26 cellular contexts compared by ENCODE assay signal in genomic region chr3:94405258-94406035, GRCh38.
DNase-seq lines count a peak whose midpoint lies in the region; ATAC-seq and TF ChIP-seq lines count a peak whose summit lies in the region.
"Had no signal": no experiment of that assay in that cellular context is flagged by ENCODE, and none has a peak within 500 bp of the region (broad histone marks: within the 10 kb centered on the region; RNA-seq: fewer than 3 reads in every experiment).

No MANE protein-coding gene starts in this region.

- H3K9me3 ChIP-seq in neuronal stem cell (replicated peaks in 1 of 2; ENCODE audit: control insufficient read depth in 2 of 2, insufficient read depth in 1 of 2, low read depth in 1 of 2, low read length in 2 of 2) (no peaks in the 10 kb centered on the region), SJCRH30 (replicated peaks) (no peaks in the 10 kb centered on the region)
- H3K9me3 ChIP-seq: colonic mucosa, psoas muscle, thyroid gland had no signal

- no peaks in the 10 kb centered on the region for H3K36me3 ChIP-seq in neuronal stem cell (replicated peaks in 1 of 2; ENCODE audit: control insufficient read depth in 2 of 2, insufficient read depth in 2 of 2, low read length in 2 of 2)
- H3K36me3 ChIP-seq in SJCRH30, result no peaks in the 10 kb centered on the region
- H3K36me3 ChIP-seq: colonic mucosa, heart left ventricle, left ventricle myocardium inferior, thyroid gland had no signal

- H2BK120ac ChIP-seq in neuronal stem cell (ENCODE audit: low read depth, low read length), result no peak overlapping the region

- in situ Hi-C loops in SK-MEL-5 (cut with HindIII; ENCODE audit: low pct_unique_long_range_greater_than_20kb, low sequenced_read_pairs), result no loop called here

- H3K4ac ChIP-seq in neuronal stem cell (ENCODE audit: low read length), result no peak overlapping the region

- H2AK5ac ChIP-seq in neuronal stem cell (ENCODE audit: low read depth, low read length), result no peak overlapping the region

- H3K27me3 ChIP-seq in foreskin keratinocyte (no peaks in the 10 kb centered on the region), neuronal stem cell (ENCODE audit: control insufficient read depth in 3 of 3, insufficient read depth in 3 of 3, low read depth in 1 of 3, low read length in 3 of 3) (no peaks in the 10 kb centered on the region), SJCRH30 (no peaks in the 10 kb centered on the region)
- H3K27me3 ChIP-seq: colonic mucosa, heart left ventricle, thyroid gland had no signal

- TF ChIP-seq CTCF in foreskin keratinocyte (conservative IDR thresholded peaks at IDR 0.05), result no peak

- ATAC-seq in GM18502 (IDR thresholded peaks at IDR 0.05; ENCODE audit: poor library complexity, unreplicated experiment) (peak; percentile 78), HG03060 (IDR thresholded peaks at IDR 0.05; ENCODE audit: low read depth, unreplicated experiment) (peak; percentile 82), foreskin keratinocyte (peak; percentile 88)
- ATAC-seq: activated CD4-positive, CD25-positive, alpha-beta regulatory T cell treated with anti-CD3 and anti-CD28 coated beads, Interleukin-2, amount 50 U/mL, for 24 hours; heart left ventricle; K562; Panc1; psoas muscle; SK-N-SH treated with all-trans-retinoic acid at 6 μM for 48 hours had no signal

- H2BK12ac ChIP-seq in neuronal stem cell (ENCODE audit: low read length), result no peak overlapping the region

- no peak overlapping the region for H4K8ac ChIP-seq in neuronal stem cell (ENCODE audit: low read depth, low read length)

- H3K18ac ChIP-seq in neuronal stem cell (ENCODE audit: low read length), result no peak overlapping the region

- H4K91ac ChIP-seq in neuronal stem cell (ENCODE audit: low read depth, low read length, poor library complexity), result no peak overlapping the region

- WGBS in neuronal stem cell (ENCODE audit: extremely low coverage in 2 of 2, insufficient read length in 2 of 2, insufficient replicate concordance in 1 of 2), 2 donors, result no CpG with 5 or more reads among the region's 5 CpGs

- no peak overlapping the region for H2BK15ac ChIP-seq in neuronal stem cell (ENCODE audit: low read length)

- H3K23ac ChIP-seq in neuronal stem cell (ENCODE audit: low read depth, low read length, poor library complexity), result no peak overlapping the region

- H3K79me1 ChIP-seq in neuronal stem cell (ENCODE audit: low read depth, low read length), result no peaks in the 10 kb centered on the region

- no peak overlapping the region for H3K27ac ChIP-seq in foreskin keratinocyte
- no peak overlapping the region for H3K27ac ChIP-seq in neuronal stem cell (replicated peaks; ENCODE audit: low read length)
- no peak overlapping the region for H3K27ac ChIP-seq in SJCRH30
- H3K27ac ChIP-seq: C4-2B, colonic mucosa, heart left ventricle, HL-60, left ventricle myocardium inferior, psoas muscle, skin epidermis, thyroid gland had no signal

- no peak overlapping the region for H3K4me2 ChIP-seq in neuronal stem cell (ENCODE audit: insufficient read depth, low read length, poor library complexity, severe bottlenecking)

- H3K4me3 ChIP-seq in neuronal stem cell (ENCODE audit: low read length in 2 of 2) (no peak overlapping the region), SJCRH30 (no peak overlapping the region)
- H3K4me3 ChIP-seq: colonic mucosa, heart left ventricle, K562, left ventricle myocardium inferior, psoas muscle, skin epidermis, thyroid gland had no signal

- H3K14ac ChIP-seq in neuronal stem cell (ENCODE audit: low read length), result no peak overlapping the region

- no peak overlapping the region for H2AFZ ChIP-seq in neuronal stem cell (ENCODE audit: low read length)

- no peak overlapping the region for H3K9ac ChIP-seq in neuronal stem cell (ENCODE audit: low read depth, low read length, poor library complexity)

- H3K4me1 ChIP-seq in foreskin keratinocyte, result peaks cover 6% of the 10 kb centered on the region
- H3K4me1 ChIP-seq in neuronal stem cell (ENCODE audit: control insufficient read depth in 2 of 2, insufficient read depth in 1 of 2, low read depth in 1 of 2, low read length in 2 of 2), result peaks cover 0 to 2% of the 10 kb centered on the region in 2 donors
- H3K4me1 ChIP-seq in SJCRH30, result no peaks in the 10 kb centered on the region
- H3K4me1 ChIP-seq: colonic mucosa, heart left ventricle, left ventricle myocardium inferior, psoas muscle, thyroid gland had no signal

- no peak overlapping the region for H2BK5ac ChIP-seq in neuronal stem cell (ENCODE audit: low read length)

- DNase-seq in SK-MEL-5 (ENCODE audit: low read depth, low spot score), result peak; percentile 5
- peak; percentile 61 to 83 for DNase-seq in foreskin keratinocyte
- no peak for DNase-seq in SW480 (ENCODE audit: low spot score)
- DNase-seq in neuronal stem cell (ENCODE audit: low spot score), result no peak
- DNase-seq in NCI-H2107 (lab: John Stamatoyannopoulos, UW), result no peak
- no peak for DNase-seq in SJCRH30
- DNase-seq: activated naive CD4-positive, alpha-beta T cell treated with anti-CD3 and anti-CD28 coated beads, Interleukin-2, amount 10 ng/mL, durations not matched to agents 7 days and 5 days; activated T-cell treated with anti-CD3 and anti-CD28 coated beads, Interleukin-2, amount 50 U/mL, for 48 hours; anterior cingulate cortex; colonic mucosa; heart left ventricle; left ventricle myocardium inferior; NCI-H1930; NCI-H446; psoas muscle; stimulated activated naive CD4-positive, alpha-beta T cell; thyroid gland had no signal

Comparison
In these comparisons a context has a peak if more than half of its experiments do, and no peak if none do; other contexts are left out.
1. DNase-seq: peak in SK-MEL-5 (single experiment) and foreskin keratinocyte (2 of 2); none in SW480 (single experiment), neuronal stem cell (single experiment), NCI-H2107 (single experiment) and SJCRH30 (0 of 2).
2. Peak in every context shown above with its lines, with median percentiles within 50 percentile points of each other: ATAC-seq.